Comparison of ENCODE assay signal across 8 cellular contexts in genomic region chr17:79951361-79952264, GRCh38.
A peak's percentile ranks its signal among the peaks of the same experiment; 100 is the strongest.
DNase-seq lines count a peak whose midpoint lies in the region; ATAC-seq and TF ChIP-seq lines count a peak whose summit lies in the region.

No MANE protein-coding gene starts in this region.

- TF ChIP-seq CTCF in HFF-Myc (IDR thresholded peaks at IDR 0.05; ENCODE audit: low read depth, low read length, missing control alignments): no peak
- TF ChIP-seq CTCF in body of pancreas (IDR thresholded peaks at IDR 0.05): peak in 4 of 7 experiments; percentile 20 to 32 (median 28)

- H3K4me3 ChIP-seq in HFF-Myc (replicated peaks; ENCODE audit: low read depth, low read length): no peak overlapping the region
- H3K4me3 ChIP-seq in body of pancreas: no peak overlapping the region
- H3K4me3 ChIP-seq in stomach smooth muscle (ENCODE audit: low read length in 2 of 2): peak overlapping the region in 1 of 2 donors; percentile 44

- H3K27me3 ChIP-seq in body of pancreas: no peaks in the 10 kb centered on the region
- no peaks in the 10 kb centered on the region for H3K27me3 ChIP-seq in stomach smooth muscle (ENCODE audit: control insufficient read depth in 1 of 2, insufficient read depth in 2 of 2, low read length in 2 of 2)

- H3K9ac ChIP-seq in stomach smooth muscle (ENCODE audit: low read length in 2 of 2): peak overlapping the region; percentile 36 to 41

- H3K36me3 ChIP-seq in body of pancreas (replicated peaks in 1 of 2; ENCODE audit: insufficient read depth in 1 of 2, low read depth in 2 of 2): no peaks in the 10 kb centered on the region
- H3K36me3 ChIP-seq in stomach smooth muscle (ENCODE audit: control insufficient read depth in 2 of 2, insufficient read depth in 2 of 2, low read length in 2 of 2): peaks cover 7% of the 10 kb centered on the region in 2 donors

- 5 to 35% methylated on average over 14 to 27 of the region's 31 CpGs for WGBS in body of pancreas, 2 donors

- peak in 2 of 3 donors; percentile 6 to 25 for TF ChIP-seq POLR2A in body of pancreas (IDR thresholded peaks at IDR 0.05)

- H3K9me3 ChIP-seq in body of pancreas (no peaks in the 10 kb centered on the region), stomach smooth muscle (ENCODE audit: control insufficient read depth in 2 of 2, low read length in 2 of 2) (no peaks in the 10 kb centered on the region)

- peak overlapping the region; percentile 77 to 89 (median 84) for H3K27ac ChIP-seq in body of pancreas
- peak overlapping the region; percentile 58 for H3K27ac ChIP-seq in stomach smooth muscle (ENCODE audit: low read length)

- ATAC-seq in body of pancreas (peak; percentile 67), HG02981 (IDR thresholded peaks at IDR 0.05; ENCODE audit: unreplicated experiment) (no peak), HG03571 (IDR thresholded peaks at IDR 0.05; ENCODE audit: unreplicated experiment) (no peak), GM19324 (IDR thresholded peaks at IDR 0.05; ENCODE audit: low FRiP score, unreplicated experiment) (no peak)

- peak; percentile 30 for DNase-seq in HFF-Myc (ENCODE audit: extremely low read depth, low read depth)
- DNase-seq in body of pancreas: peak; percentile 63 to 83 (median 80)
- peak; percentile 94 for DNase-seq in left kidney (ENCODE audit: low read depth, low spot score)
- DNase-seq in SHP77 treated with DMSO at 0.1 percent for 48 hours (lab: John Stamatoyannopoulos, UW): no peak

- H3K4me1 ChIP-seq in body of pancreas (peaks cover 44% of the 10 kb centered on the region), stomach smooth muscle (ENCODE audit: control insufficient read depth, insufficient read depth, low read length) (peaks cover 15% of the 10 kb centered on the region)

- intact Hi-C loops in body of pancreas (cut with DNase I): no loop called here
